Comparison of ENCODE assay signal across 15 cellular contexts in the genomic region with DNA sequence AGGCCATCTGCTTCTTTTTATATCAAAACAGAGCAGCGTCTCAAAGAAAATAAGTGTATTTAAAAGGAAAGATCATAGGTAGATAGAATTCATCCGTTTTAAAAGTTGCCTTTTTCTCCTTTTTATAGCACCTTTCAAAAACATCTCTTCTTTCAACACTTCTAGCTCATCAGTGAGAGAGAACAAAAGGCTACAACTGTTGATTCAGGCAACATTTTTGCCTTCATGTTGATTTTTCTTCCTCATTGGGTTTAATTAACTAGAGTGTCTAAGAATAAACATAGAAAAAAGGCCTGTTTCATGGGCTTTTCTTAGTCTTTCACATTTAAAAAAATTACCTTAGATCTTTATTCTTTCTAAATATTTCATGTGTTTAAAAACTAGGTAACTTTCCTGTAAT. TPM values are rescaled to one million over a fixed set of nuclear protein-coding genes. Genes with fewer than 3 reads are reported as not detected.
DNase-seq lines count a peak whose midpoint lies in the region; ATAC-seq and TF ChIP-seq lines count a peak whose summit lies in the region.
"Had no signal": no experiment of that assay in that cellular context is flagged by ENCODE, and none has a peak within 500 bp of the region (broad histone marks: within the 10 kb centered on the region; RNA-seq: fewer than 3 reads in every experiment).

No MANE protein-coding gene starts in this region.

- H3K36me3 ChIP-seq in HEK293 (ENCODE audit: control insufficient read depth in 2 of 2, insufficient read depth in 1 of 2, low read length in 2 of 2): peaks cover 5 to 12% of the 10 kb centered on the region in 2 experiments; a peak in 2 of 3 replicates
- H3K36me3 ChIP-seq in body of pancreas (replicated peaks in 1 of 2; ENCODE audit: insufficient read depth in 1 of 2, low read depth in 2 of 2): no peaks in the 10 kb centered on the region
- H3K36me3 ChIP-seq in left lung: peaks cover 0 to 6% of the 10 kb centered on the region in 2 donors
- H3K36me3 ChIP-seq in smooth muscle cell (ENCODE audit: low read depth): peaks cover 4% of the 10 kb centered on the region

- no peaks in the 10 kb centered on the region for H3K9me3 Mint-ChIP-seq in activated T-cell treated with anti-CD3 and anti-CD28 coated beads, Interleukin-2, amount 50 U/mL, for 4 hours

- H3K4me1 ChIP-seq in HEK293 (ENCODE audit: control insufficient read depth, insufficient read depth, low read length): peaks cover 12% of the 10 kb centered on the region; the same call in 1 of the 2 replicates
- peaks cover 33% of the 10 kb centered on the region for H3K4me1 ChIP-seq in body of pancreas
- peaks cover 21 to 41% of the 10 kb centered on the region in 2 donors for H3K4me1 ChIP-seq in left lung
- H3K4me1 ChIP-seq in smooth muscle cell (ENCODE audit: low read depth): peaks cover 26% of the 10 kb centered on the region

- WGBS in body of pancreas, 2 donors: 19 to 23% methylated on average over 2 of the region's 2 CpGs
- WGBS in smooth muscle cell (ENCODE audit: low lambda C conversion rate): 72% methylated on average over 2 of the region's 2 CpGs

- H3K27me3 ChIP-seq in body of pancreas: no peaks in the 10 kb centered on the region
- no peaks in the 10 kb centered on the region for H3K27me3 ChIP-seq in left lung
- no peaks in the 10 kb centered on the region for H3K27me3 ChIP-seq in smooth muscle cell (ENCODE audit: low read depth)
- H3K27me3 ChIP-seq: upper lobe of right lung had no signal

- peaks cover 87% of the 10 kb centered on the region for H3F3A ChIP-seq in smooth muscle cell (ENCODE audit: low read depth)

- no peak overlapping the region for H3K4me3 Mint-ChIP-seq in activated T-cell treated with anti-CD3 and anti-CD28 coated beads, Interleukin-2, amount 50 U/mL, for 4 hours
- H3K4me3 Mint-ChIP-seq: activated naive CD8-positive, alpha-beta T cell had no signal

- no peaks in the 10 kb centered on the region for H3K9me3 ChIP-seq in HEK293 (ENCODE audit: control insufficient read depth, insufficient read depth, low read depth, low read length)
- no peaks in the 10 kb centered on the region for H3K9me3 ChIP-seq in body of pancreas
- H3K9me3 ChIP-seq in left lung: no peaks in the 10 kb centered on the region
- H3K9me3 ChIP-seq in smooth muscle cell (replicated peaks; ENCODE audit: low read depth): no peaks in the 10 kb centered on the region
- H3K9me3 ChIP-seq: upper lobe of right lung had no signal

- peak overlapping the region; percentile 39 for H3K9ac ChIP-seq in smooth muscle cell (ENCODE audit: low read depth)

- H3K27me3 Mint-ChIP-seq in activated T-cell treated with anti-CD3 and anti-CD28 coated beads, Interleukin-2, amount 50 U/mL, for 4 hours (ENCODE audit: low read depth): peaks cover 21% of the 10 kb centered on the region

- H3K36me3 Mint-ChIP-seq in activated T-cell treated with anti-CD3 and anti-CD28 coated beads, Interleukin-2, amount 50 U/mL, for 4 hours (ENCODE audit: insufficient read depth): no peaks in the 10 kb centered on the region
- H3K36me3 Mint-ChIP-seq: activated naive CD8-positive, alpha-beta T cell had no signal

- H3K27ac ChIP-seq in HEK293 (ENCODE audit: extremely low read depth, low read depth, low read length): no peak overlapping the region
- H3K27ac ChIP-seq in body of pancreas: peak overlapping the region in 3 of 4 donors; percentile 58 to 73 (median 63)
- peak overlapping the region; percentile 35 to 60 for H3K27ac ChIP-seq in left lung
- peak overlapping the region; percentile 96 for H3K27ac ChIP-seq in smooth muscle cell (ENCODE audit: low read depth)

- CTCF ChIA-PET in HEK293 (lab: Yijun Ruan, JAX): no interaction called here

- no peak for TF ChIP-seq POLR2A in body of pancreas (IDR thresholded peaks at IDR 0.05)

- POLR2A ChIA-PET in HEK293 (lab: Yijun Ruan, JAX): no interaction called here

- peak overlapping the region; percentile 77 for H3K4me2 ChIP-seq in smooth muscle cell

- ATAC-seq in body of pancreas (no peak), left lung (no peak), left lobe of liver (no peak)
- no peak for ATAC-seq in activated T-cell treated with anti-CD3 and anti-CD28 coated beads, Interleukin-2, amount 50 U/mL, for 4 hours

- no peak overlapping the region for H2AFZ ChIP-seq in smooth muscle cell (ENCODE audit: low read depth)

- intact Hi-C loops in body of pancreas (cut with DNase I) (no loop called here), left lung (cut with DNase I) (no loop called here)

- H3K4me1 Mint-ChIP-seq in activated T-cell treated with anti-CD3 and anti-CD28 coated beads, Interleukin-2, amount 50 U/mL, for 4 hours (ENCODE audit: low read depth): peaks cover 5% of the 10 kb centered on the region

- DNase-seq in body of pancreas (no peak), left lung (no peak), smooth muscle cell (lab: John Stamatoyannopoulos, UW; ENCODE audit: unreplicated experiment) (no peak), left lobe of liver (ENCODE audit: low spot score) (no peak)
- DNase-seq in activated CD4-positive, alpha-beta T cell treated with anti-CD3 and anti-CD28 coated beads, Interleukin-2, amount 50 U/mL, for 1 hour: no peak
- DNase-seq in activated T-cell treated with anti-CD3 and anti-CD28 coated beads, Interleukin-2, amount 50 U/mL, for 4 hours: no peak
- DNase-seq in effector CD4-positive, alpha-beta T cell: no peak
- DNase-seq: activated CD4-positive, alpha-beta T cell treated with anti-CD3 and anti-CD28 coated beads for 48 hours; activated T-cell treated with anti-CD3 and anti-CD28 coated beads for 4 hours; DMS79 treated with DMSO at 0.1 percent for 48 hours; glutamatergic neuron; stimulated activated CD4-positive, alpha-beta T cell treated with anti-CD3 and anti-CD28 coated beads, Interleukin-1b, Interleukin-23, amount 100 ng/mL, for 48 hours; upper lobe of right lung had no signal

- TF ChIP-seq CTCF in HEK293 (tag by site-specific recombination; IDR thresholded peaks at IDR 0.05) (no peak), body of pancreas (IDR thresholded peaks at IDR 0.05) (no peak), left lung (IDR thresholded peaks at IDR 0.05) (no peak), smooth muscle cell (IDR thresholded peaks at IDR 0.05; ENCODE audit: borderline replicate concordance, insufficient read depth, poor library complexity, severe bottlenecking) (no peak)

- H3K4me3 ChIP-seq in HEK293 (ENCODE audit: low read depth, low read length): no peak overlapping the region
- H3K4me3 ChIP-seq in body of pancreas: no peak overlapping the region
- no peak overlapping the region for H3K4me3 ChIP-seq in left lung
- no peak overlapping the region for H3K4me3 ChIP-seq in smooth muscle cell
- H3K4me3 ChIP-seq: upper lobe of right lung had no signal

- H4K20me1 ChIP-seq in smooth muscle cell (ENCODE audit: low read depth): peaks cover 99% of the 10 kb centered on the region

- peaks cover 99% of the 10 kb centered on the region for H3K79me2 ChIP-seq in smooth muscle cell (ENCODE audit: low read depth)

TF ChIP-seq in HEK293, 187 proteins besides CTCF, POLR2A, EP300 and RAD21:
- TF ChIP-seq SCRT1 (tag by site-specific recombination; IDR thresholded peaks at IDR 0.05; ENCODE audit: borderline replicate concordance) (peak; percentile 56; the same call in 1 of the 2 replicates), PRDM6 (tag by site-specific recombination; IDR thresholded peaks at IDR 0.05) (peak; percentile 38), SCRT2 (tag by site-specific recombination; IDR thresholded peaks at IDR 0.05) (peak; percentile 67)
- TF ChIP-seq, protein P1, sequence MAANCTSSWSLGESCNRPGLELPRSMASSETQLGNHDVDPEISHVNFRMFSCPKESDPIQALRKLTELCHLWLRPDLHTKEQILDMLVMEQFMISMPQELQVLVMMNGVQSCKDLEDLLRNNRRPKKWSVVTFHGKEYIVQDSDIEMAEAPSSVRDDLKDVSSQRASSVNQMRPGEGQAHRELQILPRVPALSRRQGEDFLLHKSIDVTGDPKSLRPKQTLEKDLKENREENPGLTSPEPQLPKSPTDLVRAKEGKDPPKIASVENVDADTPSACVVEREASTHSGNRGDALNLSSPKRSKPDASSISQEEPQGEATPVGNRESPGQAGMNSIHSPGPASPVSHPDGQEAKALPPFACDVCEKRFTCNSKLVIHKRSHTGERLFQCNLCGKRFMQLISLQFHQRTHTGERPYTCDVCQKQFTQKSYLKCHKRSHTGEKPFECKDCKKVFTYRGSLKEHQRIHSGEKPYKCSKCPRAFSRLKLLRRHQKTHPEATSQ (tag by site-specific recombination; IDR thresholded peaks at IDR 0.05): no peak

RNA-seq across cellular contexts. Expression of gene COL4A2, which starts 13.6 kb away (rescaled TPM):
- total RNA-seq in body of pancreas (100 to 1,000 TPM in 1 of 2 donors, 10 to 100 TPM in 1; 69.3 to 230 TPM), left lung (100 to 1,000 TPM; 343 to 638 TPM), smooth muscle cell (1,456 and 1,535 TPM in 2 replicates), left lobe of liver (12.4 TPM)
- 2,012 and 2,786 TPM in 2 replicates for polyA plus RNA-seq in smooth muscle cell
- total RNA-seq in activated T-cell treated with anti-CD3 and anti-CD28 coated beads, Interleukin-2, amount 50 U/mL, for 4 hours: 1 to 10 TPM in 2 of 3 donors, under 1 TPM in 1; 0.63 to 1.2 (median 1.1) TPM

RNA-seq across cellular contexts. Expression of gene COL4A1, which starts 13.7 kb away (rescaled TPM):
- total RNA-seq in body of pancreas (100 to 1,000 TPM in 1 of 2 donors, 10 to 100 TPM in 1; 80.4 to 253 TPM), left lung (1,000 to 10,000 TPM in 1 of 2 donors, 100 to 1,000 TPM in 1; 418 to 1,057 TPM), smooth muscle cell (4,372 and 5,353 TPM in 2 replicates), left lobe of liver (9.1 TPM)
- polyA plus RNA-seq in smooth muscle cell: 1,844 and 2,409 TPM in 2 replicates
- under 1 TPM; 0.42 to 0.66 (median 0.54) TPM for total RNA-seq in activated T-cell treated with anti-CD3 and anti-CD28 coated beads, Interleukin-2, amount 50 U/mL, for 4 hours
